24 cellular contexts compared by ENCODE assay signal in genomic region chr16:22375963-22376640, GRCh38. TPM values are rescaled to one million over a fixed set of nuclear protein-coding genes. Genes with fewer than 3 reads are reported as not detected.
DNase-seq lines count a peak whose midpoint lies in the region; ATAC-seq, FAIRE-seq and TF ChIP-seq lines count a peak whose summit lies in the region.
"Had no signal": no experiment of that assay in that cellular context is flagged by ENCODE, and none has a peak within 500 bp of the region (broad histone marks: within the 10 kb centered on the region; RNA-seq: fewer than 3 reads in every experiment).

No MANE protein-coding gene starts in this region.

- no peak overlapping the region for H3K27ac Mint-ChIP-seq in activated CD8-positive, alpha-beta T cell treated with anti-CD3 and anti-CD28 coated beads, Interleukin-2, amount 10 ng/mL, durations not matched to agents 7 days and 5 days
- H3K27ac Mint-ChIP-seq in activated CD8-positive, alpha-beta T cell treated with anti-CD3 and anti-CD28 coated beads for 36 hours: no peak overlapping the region
- H3K27ac Mint-ChIP-seq in CD8-positive, alpha-beta T cell: no peak overlapping the region
- no peak overlapping the region for H3K27ac Mint-ChIP-seq in nephron

- H3K36me3 ChIP-seq in CD8-positive, alpha-beta T cell (ENCODE audit: insufficient read depth, low read length): no peaks in the 10 kb centered on the region
- H3K36me3 ChIP-seq in K562 (ENCODE audit: control insufficient read depth, insufficient read depth, low read length): peaks cover 16% of the 10 kb centered on the region; the same call in 2 of the 3 replicates
- H3K36me3 ChIP-seq: cardiac muscle cell, transverse colon had no signal

- no peak for TF ChIP-seq EP300 in K562 (IDR thresholded peaks at IDR 0.05; ENCODE audit: low read length)

- no peak overlapping the region for H2AFZ ChIP-seq in K562 (ENCODE audit: low read depth, low read length)

- no peaks in the 10 kb centered on the region for H3K9me3 ChIP-seq in CD8-positive, alpha-beta T cell (ENCODE audit: low read length)
- no peaks in the 10 kb centered on the region for H3K9me3 ChIP-seq in K562 (replicated peaks; ENCODE audit: control insufficient read depth, insufficient read depth, low read depth, low read length)
- H3K9me3 ChIP-seq: heart left ventricle, mucosa of descending colon, transverse colon had no signal

- H3K9me1 ChIP-seq in K562 (ENCODE audit: control insufficient read depth, insufficient read depth, low read length): no peaks in the 10 kb centered on the region

- CTCF ChIA-PET in activated CD8-positive, alpha-beta T cell treated with anti-CD3 and anti-CD28 coated beads, Interleukin-2, amount 10 ng/mL, durations not matched to agents 7 days and 5 days (lab: Charles Lee): interaction anchor here (0.8 to 1.8 kb wide), 7 partner anchors 18 to 56 kb away, joined by 3 to 7 read pairs (median 3); no protein-coding TSS in a partner anchor
- CTCF ChIA-PET in activated CD8-positive, alpha-beta T cell treated with anti-CD3 and anti-CD28 coated beads for 36 hours (lab: Charles Lee): no interaction called here
- CTCF ChIA-PET in CD8-positive, alpha-beta T cell (lab: Charles Lee): interaction anchor here (0.6 to 1.9 kb wide), 6 partner anchors 14 to 58 kb away, joined by 3 to 7 read pairs (median 4); no protein-coding TSS in a partner anchor
- CTCF ChIA-PET in K562 (lab: Yijun Ruan, JAX; ENCODE audit: low intra/inter-chr PET ratio): no interaction called here

- H3K4me2 ChIP-seq in K562 (ENCODE audit: insufficient read depth, low read length): no peak overlapping the region

- no peaks in the 10 kb centered on the region for H3K9me3 Mint-ChIP-seq in activated CD8-positive, alpha-beta T cell treated with anti-CD3 and anti-CD28 coated beads, Interleukin-2, amount 10 ng/mL, durations not matched to agents 7 days and 5 days (ENCODE audit: insufficient read depth)
- H3K9me3 Mint-ChIP-seq in activated CD8-positive, alpha-beta T cell treated with anti-CD3 and anti-CD28 coated beads for 36 hours: no peaks in the 10 kb centered on the region
- H3K9me3 Mint-ChIP-seq in CD8-positive, alpha-beta T cell: no peaks in the 10 kb centered on the region
- H3K9me3 Mint-ChIP-seq in nephron: no peaks in the 10 kb centered on the region

- H3K27me3 ChIP-seq in CD8-positive, alpha-beta T cell (ENCODE audit: insufficient read depth, low read length): no peaks in the 10 kb centered on the region
- no peaks in the 10 kb centered on the region for H3K27me3 ChIP-seq in K562 (ENCODE audit: control insufficient read depth in 2 of 2, insufficient read depth in 2 of 2, low read length in 2 of 2)
- H3K27me3 ChIP-seq: heart left ventricle, transverse colon had no signal

- H3K79me2 ChIP-seq in K562 (ENCODE audit: control insufficient read depth, insufficient read depth, low read length): peaks cover 33% of the 10 kb centered on the region

- H3K4me1 ChIP-seq in CD8-positive, alpha-beta T cell (ENCODE audit: insufficient read depth, low read length): peaks cover 31% of the 10 kb centered on the region
- peaks cover 18% of the 10 kb centered on the region in 2 experiments; a peak in 4 of 5 replicates for H3K4me1 ChIP-seq in K562 (replicated peaks in 1 of 2; ENCODE audit: control insufficient read depth in 2 of 2, insufficient read depth in 2 of 2, low read length in 2 of 2)

- no peaks in the 10 kb centered on the region for H3K27me3 Mint-ChIP-seq in activated CD8-positive, alpha-beta T cell treated with anti-CD3 and anti-CD28 coated beads, Interleukin-2, amount 10 ng/mL, durations not matched to agents 7 days and 5 days (ENCODE audit: low read depth)
- no peaks in the 10 kb centered on the region for H3K27me3 Mint-ChIP-seq in activated CD8-positive, alpha-beta T cell treated with anti-CD3 and anti-CD28 coated beads for 36 hours
- no peaks in the 10 kb centered on the region for H3K27me3 Mint-ChIP-seq in CD8-positive, alpha-beta T cell (ENCODE audit: low read depth)
- peaks cover 8% of the 10 kb centered on the region for H3K27me3 Mint-ChIP-seq in nephron (ENCODE audit: low read depth)

- peaks cover 25% of the 10 kb centered on the region for H3K36me3 Mint-ChIP-seq in activated CD8-positive, alpha-beta T cell treated with anti-CD3 and anti-CD28 coated beads, Interleukin-2, amount 10 ng/mL, durations not matched to agents 7 days and 5 days (ENCODE audit: low read depth)
- H3K36me3 Mint-ChIP-seq in activated CD8-positive, alpha-beta T cell treated with anti-CD3 and anti-CD28 coated beads for 36 hours (ENCODE audit: low read depth): peaks cover 24% of the 10 kb centered on the region
- H3K36me3 Mint-ChIP-seq in CD8-positive, alpha-beta T cell: peaks cover 21% of the 10 kb centered on the region
- H3K36me3 Mint-ChIP-seq in nephron (ENCODE audit: low read depth): peaks cover 4% of the 10 kb centered on the region

- no peak for TF ChIP-seq CTCF in activated CD8-positive, alpha-beta T cell treated with anti-CD3 and anti-CD28 coated beads for 36 hours (IDR thresholded peaks at IDR 0.05)
- TF ChIP-seq CTCF in CD8-positive, alpha-beta T cell (IDR thresholded peaks at IDR 0.05): no peak
- TF ChIP-seq CTCF in K562 (IDR thresholded peaks at IDR 0.05 in 2 of 3, conservative IDR thresholded peaks at IDR 0.05 in 1 of 3; ENCODE audit: insufficient read depth in 2 of 3, low read depth in 1 of 3, low read length in 3 of 3) (no peak), nephron (IDR thresholded peaks at IDR 0.05; ENCODE audit: unreplicated experiment in 3 of 3) (no peak)

- ATAC-seq in activated CD8-positive, alpha-beta T cell treated with anti-CD3 and anti-CD28 coated beads, Interleukin-2, amount 10 ng/mL, durations not matched to agents 7 days and 5 days: no peak
- no peak for ATAC-seq in activated CD8-positive, alpha-beta T cell treated with anti-CD3 and anti-CD28 coated beads for 36 hours
- ATAC-seq in CD8-positive, alpha-beta T cell: no peak
- ATAC-seq in K562: no peak
- no peak for ATAC-seq in HG02623 (IDR thresholded peaks at IDR 0.05; ENCODE audit: unreplicated experiment)
- ATAC-seq in SK-N-SH treated with all-trans-retinoic acid at 6 μM for 48 hours: no peak
- ATAC-seq: heart left ventricle, mucosa of descending colon had no signal

- H3K4me3 ChIP-seq in CD8-positive, alpha-beta T cell (ENCODE audit: low read depth, low read length): no peak overlapping the region
- no peak overlapping the region for H3K4me3 ChIP-seq in K562
- H3K4me3 ChIP-seq: lung, mucosa of descending colon had no signal

- intact Hi-C loops in activated CD8-positive, alpha-beta T cell treated with anti-CD3 and anti-CD28 coated beads for 36 hours (cut with micrococcal nuclease): no loop called here
- intact Hi-C loops in CD8-positive, alpha-beta T cell (cut with DNase I, micrococcal nuclease): loop anchor here (2.0 to 10.0 kb wide), 2 partner anchors 55 to 59 kb away; no protein-coding TSS in a partner anchor
- intact Hi-C loops in K562 (cut with micrococcal nuclease): no loop called here

- H3K27ac ChIP-seq in CD8-positive, alpha-beta T cell (ENCODE audit: low read depth, low read length): no peak overlapping the region
- H3K27ac ChIP-seq in K562 (ENCODE audit: extremely low read depth, low read depth, low read length): no peak overlapping the region
- H3K27ac ChIP-seq: cardiac muscle cell had no signal

- TF ChIP-seq POLR2A in K562 (conservative IDR thresholded peaks at IDR 0.05): no peak

- POLR2A ChIA-PET in activated CD8-positive, alpha-beta T cell treated with anti-CD3 and anti-CD28 coated beads, Interleukin-2, amount 10 ng/mL, durations not matched to agents 7 days and 5 days (lab: Charles Lee): interaction anchor here (0.7 to 6.1 kb wide), 2 partner anchors 20 to 424 kb away, joined by 3 to 158 read pairs; no protein-coding TSS in a partner anchor
- POLR2A ChIA-PET in activated CD8-positive, alpha-beta T cell treated with anti-CD3 and anti-CD28 coated beads for 36 hours (lab: Charles Lee): interaction anchor here (1.6 to 11.2 kb wide), 2 partner anchors 17 to 78 kb away, joined by 5 to 152 read pairs; no protein-coding TSS in a partner anchor
- POLR2A ChIA-PET in CD8-positive, alpha-beta T cell (lab: Charles Lee): interaction anchor here (0.6 to 2.0 kb wide), 6 partner anchors 18 to 804 kb away, joined by 3 to 18 read pairs (median 5); partner anchors contain the start of gene POLR3E
- POLR2A ChIA-PET in K562 (lab: Yijun Ruan, JAX): interaction anchor here (1.1 kb wide), 1 partner anchor 12 kb away, joined by 3 read pairs; no protein-coding TSS in a partner anchor

- no TSS peak for BruUV-seq in K562 (replicated peaks; lab: Mats Ljungman, UMichigan)

- H3K9ac ChIP-seq in K562 (ENCODE audit: insufficient read depth in 1 of 2, low read depth in 2 of 2, low read length in 2 of 2): no peak overlapping the region

- H4K20me1 ChIP-seq in K562 (replicated peaks; ENCODE audit: control insufficient read depth, insufficient read depth, low read length): no peaks in the 10 kb centered on the region

- no peak for DNase-seq in activated CD8-positive, alpha-beta T cell treated with anti-CD3 and anti-CD28 coated beads, Interleukin-2, amount 10 ng/mL, durations not matched to agents 7 days and 5 days
- no peak for DNase-seq in activated CD8-positive, alpha-beta T cell treated with anti-CD3 and anti-CD28 coated beads for 36 hours
- DNase-seq in CD8-positive, alpha-beta T cell: no peak
- no peak for DNase-seq in K562 (ENCODE audit: extremely low read depth in 1 of 4, low spot score in 3 of 4)
- no peak for DNase-seq in NCI-H526 treated with DMSO at 0.1 percent for 48 hours (lab: John Stamatoyannopoulos, UW)
- DNase-seq: activated CD8-positive, alpha-beta memory T cell treated with anti-CD3 and anti-CD28 coated beads for 24 hours; activated naive CD4-positive, alpha-beta T cell treated with Interleukin-2 at 50 U/mL for 16 hours; activated T-cell treated with anti-CD3 and anti-CD28 coated beads, Interleukin-2, amount 50 U/mL, for 48 hours; COR-L47; cortex of kidney; heart left ventricle; mucosa of descending colon; NCI-H2029; NCI-H774; nucleus accumbens; SIG-M5; transverse colon had no signal

- 64% methylated on average over 8 of the region's 8 CpGs for WGBS in K562 (ENCODE audit: insufficient coverage, low coverage, missing lambda C conversion rate)

- TF ChIP-seq RAD21 in K562 (CRISPR knock-in tag; conservative IDR thresholded peaks at IDR 0.05 in 1 of 2, IDR thresholded peaks at IDR 0.05 in 1 of 2): no peak

- H3K4me3 Mint-ChIP-seq in activated CD8-positive, alpha-beta T cell treated with anti-CD3 and anti-CD28 coated beads, Interleukin-2, amount 10 ng/mL, durations not matched to agents 7 days and 5 days: peak overlapping the region; percentile 22
- no peak overlapping the region for H3K4me3 Mint-ChIP-seq in activated CD8-positive, alpha-beta T cell treated with anti-CD3 and anti-CD28 coated beads for 36 hours
- H3K4me3 Mint-ChIP-seq in CD8-positive, alpha-beta T cell: peak overlapping the region; percentile 97
- peak overlapping the region; percentile 68 to 95 (median 76) for H3K4me3 Mint-ChIP-seq in nephron

- FAIRE-seq in K562 (lab: Jason Lieb, UNC): no peak
- FAIRE-seq: G401.6, RCC 7860 had no signal

- H3K4me1 Mint-ChIP-seq in activated CD8-positive, alpha-beta T cell treated with anti-CD3 and anti-CD28 coated beads, Interleukin-2, amount 10 ng/mL, durations not matched to agents 7 days and 5 days (ENCODE audit: low read depth): peaks cover 38% of the 10 kb centered on the region
- H3K4me1 Mint-ChIP-seq in activated CD8-positive, alpha-beta T cell treated with anti-CD3 and anti-CD28 coated beads for 36 hours (ENCODE audit: low read depth): peaks cover 30% of the 10 kb centered on the region
- peaks cover 43% of the 10 kb centered on the region for H3K4me1 Mint-ChIP-seq in CD8-positive, alpha-beta T cell (ENCODE audit: low read depth)
- peaks cover 35% of the 10 kb centered on the region for H3K4me1 Mint-ChIP-seq in nephron

- in situ Hi-C loops in K562 (cut with MboI): loop anchor here (25.0 kb wide), 1 partner anchor 464 kb away; no protein-coding TSS in a partner anchor

RNA-seq across cellular contexts. Expression of gene CDR2, which starts 1.7 kb away (rescaled TPM):
- total RNA-seq in activated CD8-positive, alpha-beta T cell treated with anti-CD3 and anti-CD28 coated beads, Interleukin-2, amount 10 ng/mL, durations not matched to agents 7 days and 5 days: 10 to 100 TPM; 39.1 to 44.6 TPM
- total RNA-seq in activated CD8-positive, alpha-beta T cell treated with anti-CD3 and anti-CD28 coated beads for 36 hours: 10 to 100 TPM; 34.7 to 37.6 TPM
- total RNA-seq in CD8-positive, alpha-beta T cell: 100 to 1,000 TPM; 119 to 120 TPM
- 15.8 and 27.5 TPM in 2 replicates for total RNA-seq in K562 (2011; cell fraction: chromatin; rRNA removed; ENCODE audit: low replicate concordance)
- total RNA-seq in K562 (2011; cell fraction: nucleolus; rRNA removed): 14.7 and 18.3 TPM in 2 replicates
- 14.1 and 15.6 TPM in 2 replicates for total RNA-seq in K562 (2011; cell fraction: nucleoplasm; rRNA removed)
- 18.9 and 20.5 TPM in 2 replicates for total RNA-seq in K562 (2014; rRNA removed)
- total RNA-seq in K562 (2014; rRNA removed; fragmentation: Illumina TruSeq; extraction: Trizol): 19.9 and 20.1 TPM in 2 replicates
- total RNA-seq in K562 (2015; rRNA removed; fragmentation: Illumina TruSeq; extraction: Trizol): 18.6 and 21.9 TPM in 2 replicates
- 22.1 and 23.1 TPM in 2 replicates for total RNA-seq in K562 (2021)
- polyA plus RNA-seq in K562 (2011; rRNA removed): 25.6 and 30.3 TPM in 2 replicates
- 12.0 and 18.5 TPM in 2 replicates for polyA plus RNA-seq in K562 (2011; cell fraction: cytosol; rRNA removed)
- 8.0 and 10.4 TPM in 2 replicates for polyA plus RNA-seq in K562 (2011; cell fraction: nucleus; rRNA removed)
- polyA plus RNA-seq in K562 (2012): 14.9 and 15.5 TPM in 2 replicates
- 26.3 and 27.9 TPM in 2 replicates for polyA plus RNA-seq in K562 (2014; fragmentation: Illumina TruSeq; extraction: Trizol)
- 1 to 10 TPM; 4.6 to 5.3 TPM for polyA plus RNA-seq in K562 (2014; fragmentation: Nextera tagmentation; extraction: Ambion mirVana)
- 21.7 and 23.0 TPM in 2 replicates for polyA plus RNA-seq in K562 (2014; rRNA removed)
- 37.9 and 40.4 TPM in 2 replicates for polyA minus RNA-seq in K562 (2011; rRNA and poly(A)+ RNA removed)
- polyA minus RNA-seq in K562 (2011; cell fraction: cytosol; rRNA and poly(A)+ RNA removed): 17.8 and 20.6 TPM in 2 replicates
- 9.7 and 11.4 TPM in 2 replicates for polyA minus RNA-seq in K562 (2011; cell fraction: nucleus; rRNA and poly(A)+ RNA removed)

Comparison
In these comparisons a context has a peak if more than half of its experiments do, and no peak if none do; other contexts are left out.
1. CTCF ChIA-PET loops: an anchor here in activated CD8-positive, alpha-beta T cell treated with anti-CD3 and anti-CD28 coated beads, Interleukin-2, amount 10 ng/mL, durations not matched to agents 7 days and 5 days (0.8 to 1.8 kb wide) and CD8-positive, alpha-beta T cell (0.6 to 1.9 kb wide); none called in activated CD8-positive, alpha-beta T cell treated with anti-CD3 and anti-CD28 coated beads for 36 hours and K562.
2. intact Hi-C loops: an anchor here in CD8-positive, alpha-beta T cell (2.0 to 10.0 kb wide); none called in activated CD8-positive, alpha-beta T cell treated with anti-CD3 and anti-CD28 coated beads for 36 hours and K562.